Comparison of ENCODE assay signal across 23 cellular contexts in the genomic region with DNA sequence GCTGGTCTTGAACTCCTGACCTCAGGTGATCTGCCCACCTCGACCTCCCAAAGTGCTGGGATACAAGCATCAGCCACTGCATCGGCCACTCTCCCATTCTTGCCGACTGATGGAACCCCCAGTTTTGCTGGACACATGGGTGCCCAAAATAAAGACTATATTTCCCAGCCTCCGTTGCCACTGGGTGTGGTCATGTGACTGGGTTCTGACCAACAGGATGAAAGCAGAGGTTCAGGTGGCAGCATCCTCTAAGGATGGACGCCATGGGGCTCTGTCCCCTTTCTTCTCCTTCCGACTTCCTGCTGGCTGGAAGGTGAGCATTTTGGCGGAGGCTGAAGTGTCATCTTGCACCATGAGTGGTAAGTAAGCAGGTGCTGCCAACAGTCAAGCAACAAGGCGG. TPM values are rescaled to one million over a fixed set of nuclear protein-coding genes. Genes with fewer than 3 reads are reported as not detected.
A peak's percentile ranks its signal among the peaks of the same experiment; 100 is the strongest.
DNase-seq lines count a peak whose midpoint lies in the region; ATAC-seq, FAIRE-seq and TF ChIP-seq lines count a peak whose summit lies in the region.
"Had no signal": no experiment of that assay in that cellular context is flagged by ENCODE, and none has a peak within 500 bp of the region (broad histone marks: within the 10 kb centered on the region; RNA-seq: fewer than 3 reads in every experiment).

No MANE protein-coding gene starts in this region.

- H3K14ac ChIP-seq in IMR-90 (replicated peaks; ENCODE audit: low read depth, low read length), result no peak overlapping the region

- H3K4me1 ChIP-seq in A549, result peaks cover 13% of the 10 kb centered on the region; the same call in 2 of the 3 replicates
- H3K4me1 ChIP-seq in IMR-90 (ENCODE audit: control insufficient read depth, insufficient read depth, low read length), result peaks cover 11% of the 10 kb centered on the region; the same call in 1 of the 2 replicates
- H3K4me1 ChIP-seq in K562 (replicated peaks in 1 of 2; ENCODE audit: control insufficient read depth in 2 of 2, insufficient read depth in 2 of 2, low read length in 2 of 2), result peaks cover 2 to 56% of the 10 kb centered on the region in 2 experiments; a peak in 4 of 5 replicates
- peaks cover 0 to 98% (median 55%) of the 10 kb centered on the region in 3 donors for H3K4me1 ChIP-seq in gastroesophageal sphincter

- in situ Hi-C loops in IMR-90 (cut with MboI; ENCODE audit: low sequenced_read_pairs), result no loop called here
- in situ Hi-C loops in K562 (cut with MboI), result no loop called here

- H2AK9ac ChIP-seq in IMR-90 (replicated peaks; ENCODE audit: low read depth, low read length, poor library complexity), result no peak overlapping the region

- dilution Hi-C loops in IMR-90 (cut with HindIII; ENCODE audit: low sequenced_read_pairs, unreplicated experiment), result no loop called here

- TF ChIP-seq RAD21 in A549 (conservative IDR thresholded peaks at IDR 0.05 in 1 of 2, IDR thresholded peaks at IDR 0.05 in 1 of 2) (no peak), IMR-90 (IDR thresholded peaks at IDR 0.05; ENCODE audit: low read length) (no peak), K562 (CRISPR knock-in tag; conservative IDR thresholded peaks at IDR 0.05 in 1 of 2, IDR thresholded peaks at IDR 0.05 in 1 of 2) (no peak)

- H3K4me2 ChIP-seq in A549 (no peak overlapping the region), IMR-90 (ENCODE audit: low read depth, low read length) (no peak overlapping the region), K562 (ENCODE audit: insufficient read depth, low read length) (no peak overlapping the region)
- H3K4me2 ChIP-seq: BLaER1 treated with 17β-estradiol and CSF1 and Interleukin-3, amounts not matched to agents 10 nM and 100 nM; KMS-11 had no signal

- H3K9ac ChIP-seq in IMR-90 (ENCODE audit: low read depth, low read length) (no peak overlapping the region), K562 (ENCODE audit: insufficient read depth in 1 of 2, low read depth in 2 of 2, low read length in 2 of 2) (no peak overlapping the region)
- H3K9ac ChIP-seq: KMS-11 had no signal

- no peak overlapping the region for H3K4ac ChIP-seq in IMR-90 (ENCODE audit: low read depth, low read length)

- no peak overlapping the region; a peak in 1 of 4 replicates for H4K8ac ChIP-seq in IMR-90 (ENCODE audit: low read depth in 2 of 2, low read length in 2 of 2)

- no peak overlapping the region for H2BK5ac ChIP-seq in IMR-90 (ENCODE audit: low read depth, low read length, poor library complexity, severe bottlenecking)

- DNase-seq in A549 (ENCODE audit: low read depth in 1 of 2, low spot score in 1 of 2) (no peak), IMR-90 (no peak), K562 (ENCODE audit: extremely low read depth in 1 of 4, low spot score in 3 of 4) (no peak), SKM-1 (lab: John Stamatoyannopoulos, UW; ENCODE audit: unreplicated experiment) (no peak), germinal center (ENCODE audit: low spot score) (no peak), 8988T (no peak)
- DNase-seq: AML-193; CD4-positive, alpha-beta memory T cell; COR-L47; MM.1S; NCI-H2029 treated with DMSO at 0.1 percent for 48 hours; NCI-H2227 treated with DMSO at 0.1 percent for 48 hours; NCI-H526 treated with DMSO at 0.1 percent for 48 hours; OCI-M1; Peyer's patch; T-helper 1 cell had no signal

- TF ChIP-seq EP300 in A549 (IDR thresholded peaks at IDR 0.05), result no peak
- TF ChIP-seq EP300 in K562 (IDR thresholded peaks at IDR 0.05; ENCODE audit: low read length), result no peak
- no peak for TF ChIP-seq EP300 in gastroesophageal sphincter (IDR thresholded peaks at IDR 0.05)

- no peaks in the 10 kb centered on the region for H3K9me3 ChIP-seq in A549
- H3K9me3 ChIP-seq in IMR-90 (ENCODE audit: control insufficient read depth, insufficient read depth, low read length), result no peaks in the 10 kb centered on the region
- no peaks in the 10 kb centered on the region for H3K9me3 ChIP-seq in K562 (replicated peaks; ENCODE audit: control insufficient read depth, insufficient read depth, low read depth, low read length)
- no peaks in the 10 kb centered on the region for H3K9me3 ChIP-seq in gastroesophageal sphincter
- H3K9me3 ChIP-seq: BLaER1 treated with 17β-estradiol and CSF1 and Interleukin-3, amounts not matched to agents 10 nM and 100 nM; Peyer's patch had no signal

- 87% methylated on average over 8 of the region's 8 CpGs for WGBS in A549 (ENCODE audit: missing lambda C conversion rate)
- WGBS in IMR-90 (ENCODE audit: extremely low coverage in 2 of 2, insufficient read length in 1 of 2), 2 experiments, result no CpG with 5 or more reads among the region's 8 CpGs
- WGBS in K562 (ENCODE audit: insufficient coverage, low coverage, missing lambda C conversion rate), result 89% methylated on average over 8 of the region's 8 CpGs
- WGBS in gastroesophageal sphincter (ENCODE audit: low coverage in 1 of 2), 2 donors, result 66 to 92% methylated on average over 2 to 3 of the region's 8 CpGs

- H3K27me3 ChIP-seq in IMR-90 (ENCODE audit: control insufficient read depth, insufficient read depth, low read length), result no peaks in the 10 kb centered on the region
- H3K27me3 ChIP-seq in K562 (ENCODE audit: control insufficient read depth in 2 of 2, insufficient read depth in 2 of 2, low read length in 2 of 2), result no peaks in the 10 kb centered on the region
- no peaks in the 10 kb centered on the region for H3K27me3 ChIP-seq in gastroesophageal sphincter
- H3K27me3 ChIP-seq: BLaER1 treated with 17β-estradiol and CSF1 and Interleukin-3, amounts not matched to agents 10 nM and 100 nM; Peyer's patch had no signal

- POLR2A ChIA-PET in A549 (lab: Yijun Ruan, JAX) (no interaction called here), IMR-90 (lab: Charles Lee; ENCODE audit: unreplicated experiment) (no interaction called here), K562 (lab: Yijun Ruan, JAX) (interaction anchor here (0.7 to 3.4 kb wide), 4 partner anchors 9 to 39 kb away, joined by 3 to 30 read pairs (median 6); a partner anchor contains a TSS)

- H3K36me3 ChIP-seq in IMR-90 (ENCODE audit: control insufficient read depth, insufficient read depth, low read length) (peaks cover 88% of the 10 kb centered on the region), K562 (ENCODE audit: control insufficient read depth, insufficient read depth, low read length) (peaks cover 76% of the 10 kb centered on the region; the same call in 2 of the 3 replicates), gastroesophageal sphincter (peaks cover 0 to 93% of the 10 kb centered on the region in 2 donors)

- H4K20me1 ChIP-seq in IMR-90 (ENCODE audit: insufficient read depth, low read length), result peaks cover 96% of the 10 kb centered on the region
- 0 out of 2 replicates have a peak, but pooled peaks cover 3% of the 10 kb centered on the region for H4K20me1 ChIP-seq in K562 (replicated peaks; ENCODE audit: control insufficient read depth, insufficient read depth, low read length)

- no peak overlapping the region for H2BK20ac ChIP-seq in IMR-90 (ENCODE audit: low read depth, low read length)

- H3K9me1 ChIP-seq in IMR-90 (ENCODE audit: insufficient read depth, low read length) (peaks cover 16% of the 10 kb centered on the region; the same call in 1 of the 2 replicates), K562 (ENCODE audit: control insufficient read depth, insufficient read depth, low read length) (no peaks in the 10 kb centered on the region)

- TF ChIP-seq POLR2A in A549 (IDR thresholded peaks at IDR 0.05; ENCODE audit: low read length) (no peak), IMR-90 (IDR thresholded peaks at IDR 0.05; ENCODE audit: low read depth, low read length) (no peak), K562 (conservative IDR thresholded peaks at IDR 0.05) (no peak), gastroesophageal sphincter (IDR thresholded peaks at IDR 0.05) (no peak)

- TF ChIP-seq CTCF in A549 (IDR thresholded peaks at IDR 0.05) (no peak), IMR-90 (conservative IDR thresholded peaks at IDR 0.05; ENCODE audit: low read depth, low read length) (no peak), K562 (IDR thresholded peaks at IDR 0.05 in 2 of 3, conservative IDR thresholded peaks at IDR 0.05 in 1 of 3; ENCODE audit: insufficient read depth in 2 of 3, low read depth in 1 of 3, low read length in 3 of 3) (no peak), gastroesophageal sphincter (IDR thresholded peaks at IDR 0.05) (no peak)

- no peak for ATAC-seq in A549
- ATAC-seq in IMR-90 (ENCODE audit: low read depth), result no peak
- ATAC-seq in K562, result no peak
- ATAC-seq in gastroesophageal sphincter, result no peak
- ATAC-seq in GM19463 (IDR thresholded peaks at IDR 0.05; ENCODE audit: unreplicated experiment), result no peak
- ATAC-seq: HCT116 had no signal

- H3K56ac ChIP-seq in IMR-90 (ENCODE audit: extremely low read depth, insufficient read depth, low read length), result no peak overlapping the region

- H2BK120ac ChIP-seq in IMR-90 (ENCODE audit: low read depth, low read length), result no peak overlapping the region

- no peak overlapping the region for H2BK15ac ChIP-seq in IMR-90 (ENCODE audit: low read depth, low read length)

- FAIRE-seq in A549 (lab: Jason Lieb, UNC), result no peak
- no peak for FAIRE-seq in K562 (lab: Jason Lieb, UNC)
- FAIRE-seq: G401.6, HTR-8/SVneo had no signal

- no TSS peak for BruUV-seq in IMR-90 (replicated peaks; lab: Mats Ljungman, UMichigan)
- BruUV-seq in K562 (replicated peaks; lab: Mats Ljungman, UMichigan), result no TSS peak

- no peak overlapping the region for H3K23ac ChIP-seq in IMR-90 (ENCODE audit: low read depth, low read length)

- H3K18ac ChIP-seq in IMR-90 (ENCODE audit: low read depth, low read length), result no peak overlapping the region

- H2AFZ ChIP-seq in IMR-90 (replicated peaks; ENCODE audit: low read length, poor library complexity) (no peak overlapping the region), K562 (ENCODE audit: low read depth, low read length) (no peak overlapping the region)

- no peak overlapping the region for H4K91ac ChIP-seq in IMR-90 (ENCODE audit: insufficient read depth, low read depth, low read length)

- H3K79me2 ChIP-seq in K562 (ENCODE audit: control insufficient read depth, insufficient read depth, low read length), result no peaks in the 10 kb centered on the region

- H3K27ac ChIP-seq in A549 (no peak overlapping the region), IMR-90 (ENCODE audit: insufficient read depth, low read length) (no peak overlapping the region), K562 (ENCODE audit: extremely low read depth, low read depth, low read length) (no peak overlapping the region), gastroesophageal sphincter (peak overlapping the region in 3 of 4 donors; percentile 51 to 99 (median 99))
- H3K27ac ChIP-seq: KMS-11, Peyer's patch had no signal

- intact Hi-C loops in IMR-90 (cut with micrococcal nuclease), result no loop called here
- intact Hi-C loops in K562 (cut with micrococcal nuclease), result no loop called here

- H3K79me1 ChIP-seq in IMR-90 (ENCODE audit: low read depth in 1 of 2, low read length in 2 of 2), result peaks cover 48 to 86% of the 10 kb centered on the region in 2 experiments

- no peak overlapping the region for H4K5ac ChIP-seq in IMR-90 (ENCODE audit: low read depth, low read length)

- CTCF ChIA-PET in A549 (lab: Yijun Ruan, JAX) (interaction anchor here (0.9 to 19.7 kb wide), 5 partner anchors 4 to 83 kb away, joined by 4 to 241 read pairs (median 142); a partner anchor contains a TSS), IMR-90 (lab: Yijun Ruan, JAX) (no interaction called here), K562 (lab: Yijun Ruan, JAX; ENCODE audit: low intra/inter-chr PET ratio) (no interaction called here)

- H3K4me3 ChIP-seq in A549, result no peak overlapping the region
- H3K4me3 ChIP-seq in IMR-90 (ENCODE audit: insufficient read depth, low read depth, low read length), result no peak overlapping the region
- no peak overlapping the region for H3K4me3 ChIP-seq in K562
- H3K4me3 ChIP-seq in gastroesophageal sphincter, result no peak overlapping the region
- H3K4me3 ChIP-seq: BLaER1 treated with 17β-estradiol and CSF1 and Interleukin-3, amounts not matched to agents 10 nM and 100 nM; Peyer's patch had no signal

- H2AK5ac ChIP-seq in IMR-90 (ENCODE audit: low read depth, low read length), result no peak overlapping the region

RNA-seq across cellular contexts. Expression of a gene that starts 10.3 kb away (rescaled TPM):
- polyA plus RNA-seq in A549 (2011; rRNA removed), result 26.1 and 30.7 TPM in 2 replicates
- 91.5 and 139 TPM in 2 replicates for polyA plus RNA-seq in A549 (2012; cell fraction: cytosol; rRNA removed)
- 252 and 329 TPM in 2 replicates for polyA plus RNA-seq in A549 (2012; cell fraction: nucleus; rRNA removed)
- polyA plus RNA-seq in A549 (2017; fragmentation: RNase III; extraction: RNeasy Plus Mini Kit Qiagen cat#74134 plus additional on column Dnase treatment), result 120 to 141 TPM (median 124 TPM) in 3 replicates
- 22.0 and 27.9 TPM in 2 replicates for polyA minus RNA-seq in A549 (2011; rRNA and poly(A)+ RNA removed)
- total RNA-seq in IMR-90 (2012; rRNA removed), result 70.4 and 72.5 TPM in 2 replicates
- 534 and 574 TPM in 2 replicates for polyA plus RNA-seq in IMR-90 (2012; rRNA removed)
- 252 and 588 TPM in 2 replicates for polyA plus RNA-seq in IMR-90 (2012; cell fraction: cytosol; rRNA removed)
- polyA plus RNA-seq in IMR-90 (2012; cell fraction: nucleus; rRNA removed; ENCODE audit: low replicate concordance), result 1,535 and 3,107 TPM in 2 replicates
- total RNA-seq in K562 (2011; cell fraction: chromatin; rRNA removed; ENCODE audit: low replicate concordance), result 145 and 420 TPM in 2 replicates
- total RNA-seq in K562 (2011; cell fraction: nucleolus; rRNA removed), result 271 and 275 TPM in 2 replicates
- 200 and 231 TPM in 2 replicates for total RNA-seq in K562 (2011; cell fraction: nucleoplasm; rRNA removed)
- total RNA-seq in K562 (2014; rRNA removed), result 85.6 and 89.0 TPM in 2 replicates
- 6.4 and 10.4 TPM in 2 replicates for total RNA-seq in K562 (2014; rRNA removed; fragmentation: Illumina TruSeq; extraction: Trizol)
- total RNA-seq in K562 (2015; rRNA removed; fragmentation: Illumina TruSeq; extraction: Trizol), result 32.6 and 38.1 TPM in 2 replicates
- total RNA-seq in K562 (2021), result 112 and 124 TPM in 2 replicates
- polyA plus RNA-seq in K562 (2011; rRNA removed), result 34.7 and 66.8 TPM in 2 replicates
- polyA plus RNA-seq in K562 (2011; cell fraction: cytosol; rRNA removed), result 40.6 and 105 TPM in 2 replicates
- polyA plus RNA-seq in K562 (2011; cell fraction: nucleus; rRNA removed), result 255 and 454 TPM in 2 replicates
- 79.5 and 127 TPM in 2 replicates for polyA plus RNA-seq in K562 (2012)
- polyA plus RNA-seq in K562 (2014; fragmentation: Illumina TruSeq; extraction: Trizol), result 25.5 and 49.4 TPM in 2 replicates
- 1 to 10 TPM; 2.1 to 4.1 TPM for polyA plus RNA-seq in K562 (2014; fragmentation: Nextera tagmentation; extraction: Ambion mirVana)
- 115 and 119 TPM in 2 replicates for polyA plus RNA-seq in K562 (2014; rRNA removed)
- polyA minus RNA-seq in K562 (2011; rRNA and poly(A)+ RNA removed), result 18.4 and 18.7 TPM in 2 replicates
- polyA minus RNA-seq in K562 (2011; cell fraction: cytosol; rRNA and poly(A)+ RNA removed), result 39.0 and 41.5 TPM in 2 replicates
- polyA minus RNA-seq in K562 (2011; cell fraction: nucleus; rRNA and poly(A)+ RNA removed), result 90.7 and 100 TPM in 2 replicates
- 100 to 1,000 TPM; 336 to 863 (median 437) TPM for total RNA-seq in gastroesophageal sphincter

RNA-seq across cellular contexts. Expression of a gene that starts 13.7 kb away (rescaled TPM):
- polyA plus RNA-seq in A549 (2011; rRNA removed) (32.6 and 47.7 TPM in 2 replicates), A549 (2017; fragmentation: RNase III; extraction: RNeasy Plus Mini Kit Qiagen cat#74134 plus additional on column Dnase treatment) (92.4 to 118 TPM (median 107 TPM) in 3 replicates), IMR-90 (2012; rRNA removed) (187 and 235 TPM in 2 replicates), K562 (2011; rRNA removed) (34.3 and 44.2 TPM in 2 replicates), K562 (2014; fragmentation: Illumina TruSeq; extraction: Trizol) (22.1 and 54.4 TPM in 2 replicates), K562 (2014; fragmentation: Nextera tagmentation; extraction: Ambion mirVana) (under 1 TPM; 0.25 to 0.34 TPM), K562 (2014; rRNA removed) (53.2 and 81.8 TPM in 2 replicates)
- 33.1 and 34.4 TPM in 2 replicates for polyA plus RNA-seq in A549 (2012; cell fraction: cytosol; rRNA removed)
- 374 and 488 TPM in 2 replicates for polyA plus RNA-seq in A549 (2012; cell fraction: nucleus; rRNA removed)
- 50.2 and 52.4 TPM in 2 replicates for polyA minus RNA-seq in A549 (2011; rRNA and poly(A)+ RNA removed)
- total RNA-seq in IMR-90 (2012; rRNA removed) (122 and 212 TPM in 2 replicates), K562 (2014; rRNA removed) (72.9 and 87.2 TPM in 2 replicates), K562 (2014; rRNA removed; fragmentation: Illumina TruSeq; extraction: Trizol) (11.7 and 12.3 TPM in 2 replicates), K562 (2015; rRNA removed; fragmentation: Illumina TruSeq; extraction: Trizol) (27.9 and 33.0 TPM in 2 replicates), K562 (2021) (78.9 and 84.3 TPM in 2 replicates), gastroesophageal sphincter (100 to 1,000 TPM in 3 of 4 donors, 10 to 100 TPM in 1; 87.1 to 154 (median 124) TPM)
- polyA plus RNA-seq in IMR-90 (2012; cell fraction: cytosol; rRNA removed), result 150 and 193 TPM in 2 replicates
- 786 and 1,481 TPM in 2 replicates for polyA plus RNA-seq in IMR-90 (2012; cell fraction: nucleus; rRNA removed; ENCODE audit: low replicate concordance)
- 62.9 and 114 TPM in 2 replicates for total RNA-seq in K562 (2011; cell fraction: chromatin; rRNA removed; ENCODE audit: low replicate concordance)
- total RNA-seq in K562 (2011; cell fraction: nucleolus; rRNA removed), result 51.0 and 54.6 TPM in 2 replicates
- total RNA-seq in K562 (2011; cell fraction: nucleoplasm; rRNA removed), result 24.9 and 46.2 TPM in 2 replicates
- polyA plus RNA-seq in K562 (2011; cell fraction: cytosol; rRNA removed), result 21.2 and 83.9 TPM in 2 replicates
- polyA plus RNA-seq in K562 (2011; cell fraction: nucleus; rRNA removed), result 142 and 188 TPM in 2 replicates
- 44.7 and 45.1 TPM in 2 replicates for polyA plus RNA-seq in K562 (2012)
- polyA minus RNA-seq in K562 (2011; rRNA and poly(A)+ RNA removed), result 20.0 and 24.6 TPM in 2 replicates
- polyA minus RNA-seq in K562 (2011; cell fraction: cytosol; rRNA and poly(A)+ RNA removed), result 26.6 and 37.0 TPM in 2 replicates
- polyA minus RNA-seq in K562 (2011; cell fraction: nucleus; rRNA and poly(A)+ RNA removed), result 30.0 and 61.5 TPM in 2 replicates

RNA-seq across cellular contexts. Expression of a gene that starts 22.5 kb away (rescaled TPM):
- 1.3 and 1.8 TPM in 2 replicates for polyA plus RNA-seq in A549 (2011; rRNA removed)
- 2.9 and 4.2 TPM in 2 replicates for polyA plus RNA-seq in A549 (2012; cell fraction: cytosol; rRNA removed)
- polyA plus RNA-seq in A549 (2012; cell fraction: nucleus; rRNA removed), result 26.3 and 29.7 TPM in 2 replicates
- polyA plus RNA-seq in A549 (2017; fragmentation: RNase III; extraction: RNeasy Plus Mini Kit Qiagen cat#74134 plus additional on column Dnase treatment), result 7.1 to 9.1 TPM (median 7.4 TPM) in 3 replicates
- 0.54 and 2.0 TPM in 2 replicates for polyA minus RNA-seq in A549 (2011; rRNA and poly(A)+ RNA removed)
- total RNA-seq in IMR-90 (2012; rRNA removed), result 0.54 and 0.56 TPM in 2 replicates
- 3.6 and 3.9 TPM in 2 replicates for polyA plus RNA-seq in IMR-90 (2012; rRNA removed)
- 0.49 and 1.3 TPM in 2 replicates for polyA plus RNA-seq in IMR-90 (2012; cell fraction: cytosol; rRNA removed)
- polyA plus RNA-seq in IMR-90 (2012; cell fraction: nucleus; rRNA removed; ENCODE audit: low replicate concordance), result 20.3 and 32.4 TPM in 2 replicates
- 31.3 and 80.0 TPM in 2 replicates for total RNA-seq in K562 (2011; cell fraction: chromatin; rRNA removed; ENCODE audit: low replicate concordance)
- 40.8 and 45.7 TPM in 2 replicates for total RNA-seq in K562 (2011; cell fraction: nucleolus; rRNA removed)
- 31.9 and 45.3 TPM in 2 replicates for total RNA-seq in K562 (2011; cell fraction: nucleoplasm; rRNA removed)
- 9.2 and 11.0 TPM in 2 replicates for total RNA-seq in K562 (2014; rRNA removed)
- 2.0 TPM in 2 replicates for total RNA-seq in K562 (2014; rRNA removed; fragmentation: Illumina TruSeq; extraction: Trizol)
- 5.9 and 7.2 TPM in 2 replicates for total RNA-seq in K562 (2015; rRNA removed; fragmentation: Illumina TruSeq; extraction: Trizol)
- 15.7 and 21.1 TPM in 2 replicates for total RNA-seq in K562 (2021)
- 8.0 and 16.1 TPM in 2 replicates for polyA plus RNA-seq in K562 (2011; rRNA removed)
- polyA plus RNA-seq in K562 (2011; cell fraction: cytosol; rRNA removed), result 15.1 and 21.5 TPM in 2 replicates
- polyA plus RNA-seq in K562 (2011; cell fraction: nucleus; rRNA removed), result 70.3 and 111 TPM in 2 replicates
- polyA plus RNA-seq in K562 (2012), result 14.5 and 23.5 TPM in 2 replicates
- polyA plus RNA-seq in K562 (2014; fragmentation: Illumina TruSeq; extraction: Trizol), result 10.1 and 12.5 TPM in 2 replicates
- 1 to 10 TPM; 1.3 to 1.7 TPM for polyA plus RNA-seq in K562 (2014; fragmentation: Nextera tagmentation; extraction: Ambion mirVana)
- 16.9 and 23.0 TPM in 2 replicates for polyA plus RNA-seq in K562 (2014; rRNA removed)
- polyA minus RNA-seq in K562 (2011; rRNA and poly(A)+ RNA removed), result 3.9 and 4.1 TPM in 2 replicates
- polyA minus RNA-seq in K562 (2011; cell fraction: cytosol; rRNA and poly(A)+ RNA removed), result 7.4 and 11.9 TPM in 2 replicates
- polyA minus RNA-seq in K562 (2011; cell fraction: nucleus; rRNA and poly(A)+ RNA removed), result 18.3 and 19.9 TPM in 2 replicates
- total RNA-seq in gastroesophageal sphincter, result 10 to 100 TPM in 1 of 4 donors, 1 to 10 TPM in 3; 6.1 to 16.6 (median 6.6) TPM

RNA-seq across cellular contexts. Expression of a gene that starts 29.6 kb away (rescaled TPM):
- 87.7 and 90.7 TPM in 2 replicates for polyA plus RNA-seq in A549 (2011; rRNA removed)
- 180 and 211 TPM in 2 replicates for polyA plus RNA-seq in A549 (2012; cell fraction: cytosol; rRNA removed)
- 290 and 366 TPM in 2 replicates for polyA plus RNA-seq in A549 (2012; cell fraction: nucleus; rRNA removed)
- polyA plus RNA-seq in A549 (2017; fragmentation: RNase III; extraction: RNeasy Plus Mini Kit Qiagen cat#74134 plus additional on column Dnase treatment), result 121 to 177 TPM (median 172 TPM) in 3 replicates
- polyA minus RNA-seq in A549 (2011; rRNA and poly(A)+ RNA removed), result 65.9 and 74.8 TPM in 2 replicates
- 130 and 141 TPM in 2 replicates for total RNA-seq in IMR-90 (2012; rRNA removed)
- polyA plus RNA-seq in IMR-90 (2012; rRNA removed), result 160 and 170 TPM in 2 replicates
- 124 and 130 TPM in 2 replicates for polyA plus RNA-seq in IMR-90 (2012; cell fraction: cytosol; rRNA removed)
- polyA plus RNA-seq in IMR-90 (2012; cell fraction: nucleus; rRNA removed; ENCODE audit: low replicate concordance), result 358 and 582 TPM in 2 replicates
- total RNA-seq in K562 (2011; cell fraction: chromatin; rRNA removed; ENCODE audit: low replicate concordance), result 156 and 392 TPM in 2 replicates
- total RNA-seq in K562 (2011; cell fraction: nucleolus; rRNA removed), result 235 and 242 TPM in 2 replicates
- total RNA-seq in K562 (2011; cell fraction: nucleoplasm; rRNA removed), result 123 and 170 TPM in 2 replicates
- 284 and 396 TPM in 2 replicates for total RNA-seq in K562 (2014; rRNA removed)
- total RNA-seq in K562 (2014; rRNA removed; fragmentation: Illumina TruSeq; extraction: Trizol), result 41.4 and 53.7 TPM in 2 replicates
- total RNA-seq in K562 (2015; rRNA removed; fragmentation: Illumina TruSeq; extraction: Trizol), result 97.1 and 116 TPM in 2 replicates
- 164 and 167 TPM in 2 replicates for total RNA-seq in K562 (2021)
- polyA plus RNA-seq in K562 (2011; rRNA removed), result 138 and 148 TPM in 2 replicates
- polyA plus RNA-seq in K562 (2011; cell fraction: cytosol; rRNA removed), result 199 and 327 TPM in 2 replicates
- 545 and 753 TPM in 2 replicates for polyA plus RNA-seq in K562 (2011; cell fraction: nucleus; rRNA removed)
- polyA plus RNA-seq in K562 (2012), result 166 and 178 TPM in 2 replicates
- polyA plus RNA-seq in K562 (2014; fragmentation: Illumina TruSeq; extraction: Trizol), result 94.9 and 113 TPM in 2 replicates
- polyA plus RNA-seq in K562 (2014; fragmentation: Nextera tagmentation; extraction: Ambion mirVana), result 10 to 100 TPM; 38.2 to 60.1 TPM
- 234 and 236 TPM in 2 replicates for polyA plus RNA-seq in K562 (2014; rRNA removed)
- 143 and 154 TPM in 2 replicates for polyA minus RNA-seq in K562 (2011; rRNA and poly(A)+ RNA removed)
- polyA minus RNA-seq in K562 (2011; cell fraction: cytosol; rRNA and poly(A)+ RNA removed), result 157 and 376 TPM in 2 replicates
- polyA minus RNA-seq in K562 (2011; cell fraction: nucleus; rRNA and poly(A)+ RNA removed), result 191 and 218 TPM in 2 replicates
- 10 to 100 TPM; 64.5 to 80.8 (median 68.5) TPM for total RNA-seq in gastroesophageal sphincter

RNA-seq across cellular contexts. Expression of a gene that starts 40.5 kb away (rescaled TPM):
- polyA plus RNA-seq in A549 (2011; rRNA removed) (1.8 and 2.2 TPM in 2 replicates), A549 (2017; fragmentation: RNase III; extraction: RNeasy Plus Mini Kit Qiagen cat#74134 plus additional on column Dnase treatment) (11.0 to 12.1 TPM (median 11.2 TPM) in 3 replicates), IMR-90 (2012; rRNA removed) (10.1 and 13.6 TPM in 2 replicates), K562 (2011; rRNA removed) (0.92 and 1.0 TPM in 2 replicates), K562 (2014; fragmentation: Illumina TruSeq; extraction: Trizol) (0.24 TPM in 1 of 2 replicates, not detected in the other), K562 (2014; fragmentation: Nextera tagmentation; extraction: Ambion mirVana) (not detected), K562 (2014; rRNA removed) (10.9 and 11.2 TPM in 2 replicates)
- 25.9 and 43.4 TPM in 2 replicates for polyA plus RNA-seq in A549 (2012; cell fraction: cytosol; rRNA removed)
- polyA plus RNA-seq in A549 (2012; cell fraction: nucleus; rRNA removed), result 39.8 and 85.8 TPM in 2 replicates
- 0.58 and 0.95 TPM in 2 replicates for polyA minus RNA-seq in A549 (2011; rRNA and poly(A)+ RNA removed)
- total RNA-seq in IMR-90 (2012; rRNA removed) (1.1 TPM in 2 replicates), K562 (2014; rRNA removed) (11.3 and 14.9 TPM in 2 replicates), K562 (2014; rRNA removed; fragmentation: Illumina TruSeq; extraction: Trizol) (not detected in 2 replicates), K562 (2015; rRNA removed; fragmentation: Illumina TruSeq; extraction: Trizol) (0.80 and 1.2 TPM in 2 replicates), K562 (2021) (9.7 and 10.4 TPM in 2 replicates), gastroesophageal sphincter (1 to 10 TPM in 3 of 4 donors, not detected in 1; 1.6 to 2.7 (median 2.2) TPM)
- polyA plus RNA-seq in IMR-90 (2012; cell fraction: cytosol; rRNA removed), result 11.9 and 36.3 TPM in 2 replicates
- polyA plus RNA-seq in IMR-90 (2012; cell fraction: nucleus; rRNA removed; ENCODE audit: low replicate concordance), result 12.9 and 42.6 TPM in 2 replicates
- total RNA-seq in K562 (2011; cell fraction: chromatin; rRNA removed; ENCODE audit: low replicate concordance), result 1.6 TPM in 1 of 2 replicates, not detected in the other
- total RNA-seq in K562 (2011; cell fraction: nucleolus; rRNA removed), result 3.3 and 4.7 TPM in 2 replicates
- total RNA-seq in K562 (2011; cell fraction: nucleoplasm; rRNA removed), result 1.0 and 1.9 TPM in 2 replicates
- polyA plus RNA-seq in K562 (2011; cell fraction: cytosol; rRNA removed), result 3.5 and 22.1 TPM in 2 replicates
- polyA plus RNA-seq in K562 (2011; cell fraction: nucleus; rRNA removed), result 3.3 and 7.7 TPM in 2 replicates
- polyA plus RNA-seq in K562 (2012), result 2.3 and 4.3 TPM in 2 replicates
- polyA minus RNA-seq in K562 (2011; rRNA and poly(A)+ RNA removed), result not detected in 2 replicates
- polyA minus RNA-seq in K562 (2011; cell fraction: cytosol; rRNA and poly(A)+ RNA removed), result 3.3 and 6.1 TPM in 2 replicates
- 2.1 and 2.6 TPM in 2 replicates for polyA minus RNA-seq in K562 (2011; cell fraction: nucleus; rRNA and poly(A)+ RNA removed)

Comparison
In these comparisons a context has a peak if more than half of its experiments do, and no peak if none do; other contexts are left out.
1. H3K27ac ChIP-seq: peak in gastroesophageal sphincter (3 of 4); none in A549 (0 of 2), IMR-90 (single experiment) and K562 (single experiment).